In the genomic region with DNA sequence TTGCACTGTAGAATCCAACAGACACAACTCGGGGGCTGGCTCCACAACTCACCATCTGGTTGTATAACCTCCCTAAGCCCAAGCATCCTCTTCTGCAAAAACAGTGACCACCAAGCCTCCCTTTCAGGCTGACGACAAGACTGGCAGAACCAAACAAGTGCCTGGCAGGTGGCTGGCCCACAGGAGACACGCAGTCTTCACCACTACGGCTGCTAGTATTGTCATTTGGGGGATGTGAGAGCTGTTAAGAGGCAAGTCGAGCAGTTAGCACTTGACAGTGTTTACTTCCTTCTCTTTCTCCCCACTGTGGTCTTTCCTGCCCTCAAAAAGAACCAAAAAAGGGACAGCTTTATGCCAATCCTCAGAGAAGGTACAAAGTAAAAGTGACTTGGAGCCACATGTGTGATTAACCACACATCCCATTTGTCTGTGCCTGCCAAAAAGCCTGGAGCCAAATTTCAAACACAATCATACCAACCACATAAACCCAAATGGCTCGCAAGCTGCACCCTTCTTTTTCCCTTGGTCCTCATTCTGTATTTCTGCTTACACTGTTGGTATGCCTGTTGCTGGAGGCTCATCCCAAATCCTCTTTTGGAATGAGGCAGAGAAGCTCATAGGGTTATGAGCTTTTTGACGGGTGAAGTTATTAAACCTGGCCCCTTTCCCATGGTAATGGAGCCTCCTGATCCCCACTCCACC, we compare ENCODE assay signal across 13 cellular contexts.
A peak's percentile ranks its signal among the peaks of the same experiment; 100 is the strongest.
DNase-seq lines count a peak whose midpoint lies in the region; ATAC-seq, FAIRE-seq and TF ChIP-seq lines count a peak whose summit lies in the region.
"Had no signal": no experiment of that assay in that cellular context is flagged by ENCODE, and none has a peak within 500 bp of the region (broad histone marks: within the 10 kb centered on the region; RNA-seq: fewer than 3 reads in every experiment).

No MANE protein-coding gene starts in this region.

- peaks cover 25% of the 10 kb centered on the region for H3K36me3 Mint-ChIP-seq in activated T-cell treated with anti-CD3 and anti-CD28 coated beads, Interleukin-2, amount 50 U/mL, for 24 hours (ENCODE audit: low read depth)
- H3K36me3 Mint-ChIP-seq in T-helper 2 cell treated with Interferon-gamma antibody and Interleukin-4, amounts not matched to agents 5 μg/mL and 100 μg/mL, for 36 hours (ENCODE audit: low read depth): peaks cover 11% of the 10 kb centered on the region

- H3K4me1 ChIP-seq in kidney (ENCODE audit: control insufficient read depth in 1 of 2, insufficient read depth in 1 of 2, low read depth in 1 of 2, low read length in 2 of 2): peaks cover 30 to 37% of the 10 kb centered on the region in 2 donors
- peaks cover 4% of the 10 kb centered on the region for H3K4me1 ChIP-seq in thymus (ENCODE audit: control insufficient read depth, insufficient read depth, low read length)

- H3K4me1 Mint-ChIP-seq in activated T-cell treated with anti-CD3 and anti-CD28 coated beads, Interleukin-2, amount 50 U/mL, for 24 hours (ENCODE audit: low read depth): peaks cover 39% of the 10 kb centered on the region
- peaks cover 29% of the 10 kb centered on the region for H3K4me1 Mint-ChIP-seq in T-helper 2 cell treated with Interferon-gamma antibody and Interleukin-4, amounts not matched to agents 5 μg/mL and 100 μg/mL, for 36 hours (ENCODE audit: low read depth)

- H3K27ac Mint-ChIP-seq in activated T-cell treated with anti-CD3 and anti-CD28 coated beads, Interleukin-2, amount 50 U/mL, for 24 hours: peak overlapping the region; percentile 18
- no peak overlapping the region for H3K27ac Mint-ChIP-seq in T-helper 2 cell treated with Interferon-gamma antibody and Interleukin-4, amounts not matched to agents 5 μg/mL and 100 μg/mL, for 36 hours

- intact Hi-C loops in kidney (cut with DNase I): no loop called here

- no peak overlapping the region for H3K9ac ChIP-seq in kidney (ENCODE audit: low read length in 2 of 2)

- H3K27ac ChIP-seq in kidney (ENCODE audit: low read depth in 2 of 2, low read length in 2 of 2) (peak overlapping the region; percentile 7 to 57), thymus (ENCODE audit: low read depth) (peak overlapping the region; percentile 25)

- H3K4me3 ChIP-seq in kidney (ENCODE audit: low read length in 2 of 2) (peak overlapping the region in 1 of 2 donors; percentile 3), thymus (ENCODE audit: low read length) (no peak overlapping the region)
- H3K4me3 ChIP-seq: tibial nerve had no signal

- H3K9me3 ChIP-seq in kidney (ENCODE audit: control insufficient read depth in 1 of 2, low read length in 2 of 2) (no peaks in the 10 kb centered on the region), thymus (ENCODE audit: control insufficient read depth) (no peaks in the 10 kb centered on the region)
- H3K9me3 ChIP-seq: tibial nerve had no signal

- no peaks in the 10 kb centered on the region for H3K27me3 ChIP-seq in thymus (ENCODE audit: control insufficient read depth, insufficient read depth)
- H3K27me3 ChIP-seq: tibial nerve had no signal

- DNase-seq in activated T-cell treated with anti-CD3 and anti-CD28 coated beads, Interleukin-2, amount 50 U/mL, for 24 hours: no peak
- DNase-seq in activated T-cell treated with anti-CD3 and anti-CD28 coated beads for 4 hours: no peak
- no peak for DNase-seq in T-helper 2 cell treated with Interferon-gamma antibody and Interleukin-4, amounts not matched to agents 5 μg/mL and 100 μg/mL, for 36 hours (ENCODE audit: low spot score)
- no peak for DNase-seq in kidney
- DNase-seq in COLO668 (lab: John Stamatoyannopoulos, UW; ENCODE audit: unreplicated experiment): no peak
- no peak for DNase-seq in CD1c-positive myeloid dendritic cell (ENCODE audit: extremely low spot score)
- DNase-seq: activated CD4-positive, alpha-beta T cell treated with anti-CD3 and anti-CD28 coated beads for 1 hour; NCI-H2107; nucleus accumbens had no signal

- peaks cover 2% of the 10 kb centered on the region for H3K9me3 Mint-ChIP-seq in activated T-cell treated with anti-CD3 and anti-CD28 coated beads, Interleukin-2, amount 50 U/mL, for 24 hours
- peaks cover 4% of the 10 kb centered on the region for H3K9me3 Mint-ChIP-seq in T-helper 2 cell treated with Interferon-gamma antibody and Interleukin-4, amounts not matched to agents 5 μg/mL and 100 μg/mL, for 36 hours

- H3K4me3 Mint-ChIP-seq in activated T-cell treated with anti-CD3 and anti-CD28 coated beads, Interleukin-2, amount 50 U/mL, for 24 hours: no peak overlapping the region
- peak overlapping the region; percentile 11 for H3K4me3 Mint-ChIP-seq in T-helper 2 cell treated with Interferon-gamma antibody and Interleukin-4, amounts not matched to agents 5 μg/mL and 100 μg/mL, for 36 hours

- FAIRE-seq in kidney (lab: Jason Lieb, UNC): no peak
- FAIRE-seq: HTR-8/SVneo had no signal

- no peaks in the 10 kb centered on the region for H3K36me3 ChIP-seq in kidney (ENCODE audit: control insufficient read depth in 1 of 2, insufficient read depth in 2 of 2, low read length in 2 of 2)
- H3K36me3 ChIP-seq in thymus (ENCODE audit: control insufficient read depth, insufficient read depth): no peaks in the 10 kb centered on the region

- 38% methylated on average over 7 of the region's 7 CpGs for WGBS in thymus

- no peak for ATAC-seq in HG03354 (IDR thresholded peaks at IDR 0.05; ENCODE audit: poor library complexity, severe bottlenecking, unreplicated experiment)

- H3K27me3 Mint-ChIP-seq in activated T-cell treated with anti-CD3 and anti-CD28 coated beads, Interleukin-2, amount 50 U/mL, for 24 hours: no peaks in the 10 kb centered on the region
- no peaks in the 10 kb centered on the region for H3K27me3 Mint-ChIP-seq in T-helper 2 cell treated with Interferon-gamma antibody and Interleukin-4, amounts not matched to agents 5 μg/mL and 100 μg/mL, for 36 hours (ENCODE audit: low read depth)

- no peak for TF ChIP-seq CTCF in kidney (IDR thresholded peaks at IDR 0.05; ENCODE audit: borderline replicate concordance, extremely low read depth, insufficient read depth)
